In the genomic region with DNA sequence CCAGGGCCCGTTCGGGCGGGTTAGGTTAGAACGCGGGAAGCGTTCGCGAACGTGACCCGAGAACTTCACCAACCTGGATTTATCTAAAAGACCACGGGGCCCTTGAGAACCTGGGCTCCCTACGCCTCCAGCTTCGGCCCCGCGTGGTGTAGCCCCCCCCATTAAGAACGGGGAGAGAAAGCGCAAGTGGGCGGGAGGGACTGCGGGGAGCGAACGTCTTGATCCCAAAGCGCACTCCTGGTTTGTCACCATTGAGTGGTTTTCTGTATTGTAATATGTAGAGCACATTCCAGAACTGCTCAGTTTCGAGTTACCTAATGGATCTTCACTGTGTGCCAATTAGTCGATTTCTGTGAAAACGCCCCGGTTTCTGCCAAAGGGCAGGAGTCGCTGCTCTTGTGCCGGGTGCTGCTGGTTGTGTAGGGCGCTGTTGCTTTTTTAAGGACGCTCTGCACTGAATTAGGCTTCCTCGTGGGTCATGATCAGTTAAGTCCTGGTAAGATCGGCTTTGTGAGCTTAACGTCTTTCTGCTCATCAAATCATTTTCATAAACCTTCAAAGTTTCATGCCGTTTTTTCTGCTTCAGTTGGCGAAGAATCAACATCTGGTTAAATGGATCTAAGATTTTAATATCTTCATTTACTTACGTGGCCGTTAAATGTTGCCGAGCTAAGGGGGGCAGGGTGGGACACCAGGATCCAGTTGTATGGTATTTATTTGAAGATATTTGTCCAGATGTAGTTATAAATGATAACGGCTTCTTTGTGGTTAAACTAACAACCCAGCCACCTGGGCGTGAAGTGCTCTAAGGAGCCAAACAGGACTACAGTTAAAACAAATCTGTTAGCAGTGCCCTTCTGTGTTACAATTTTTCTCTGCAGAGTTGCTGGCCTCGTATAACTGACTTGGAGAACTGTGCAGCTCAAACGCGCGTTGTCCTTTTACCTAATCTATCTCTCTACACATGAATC, we compare ENCODE assay signal across 8 cellular contexts. TPM values are rescaled to one million over a fixed set of nuclear protein-coding genes. Genes with fewer than 3 reads are reported as not detected.
DNase-seq lines count a peak whose midpoint lies in the region; TF ChIP-seq lines count a peak whose summit lies in the region.

No MANE protein-coding gene starts in this region.

- in situ Hi-C loops in astrocyte of the cerebellum (cut with HindIII; ENCODE audit: low sequenced_read_pairs), result loop anchor here (5.0 kb wide), 1 partner anchor 227 kb away; no protein-coding TSS in a partner anchor

- TF ChIP-seq CTCF in LNCaP clone FGC (IDR thresholded peaks at IDR 0.05; ENCODE audit: control insufficient read depth, extremely low read depth, insufficient read depth) (0 out of 2 replicates have a peak, but pooled peaks have one; percentile 12), astrocyte of the cerebellum (IDR thresholded peaks at IDR 0.05; ENCODE audit: low read depth, low read length, missing control alignments) (peak; percentile 6)

- H3K4me3 ChIP-seq in LNCaP clone FGC (ENCODE audit: low read depth, low read length), result peak overlapping the region; percentile 73
- peak overlapping the region; percentile 70 for H3K4me3 ChIP-seq in astrocyte of the cerebellum (ENCODE audit: low read depth, low read length)
- peak overlapping the region; percentile 84 for H3K4me3 ChIP-seq in iPS-18c (ENCODE audit: insufficient read depth, low read depth, low read length)

- H3K9me3 ChIP-seq in iPS-18c (ENCODE audit: control insufficient read depth, insufficient read depth, low read length), result no peaks in the 10 kb centered on the region

- DNase-seq in GF-D8 (lab: John Stamatoyannopoulos, UW) (peak; percentile 62), H4 (ENCODE audit: low spot score) (peak; percentile 50), LNCaP clone FGC (ENCODE audit: low read depth) (no peak), SW 1271 (lab: John Stamatoyannopoulos, UW) (peak; percentile 38 to 64), astrocyte of the cerebellum (ENCODE audit: low read depth) (no peak), amniotic stem cell (lab: John Stamatoyannopoulos, UW) (no peak)
- DNase-seq in stimulated activated CD4-positive, alpha-beta T cell treated with anti-CD3 and anti-CD28 coated beads, Interleukin-12 subunit alpha, Interleukin-12 subunit beta, amount 100 ng/mL, for 4 hours, result peak; percentile 58

RNA-seq across cellular contexts. Expression of gene MND1, which starts 0.8 kb away (rescaled TPM):
- 13.4 and 25.3 TPM in 2 replicates for total RNA-seq in H4 (2014; rRNA removed; shearing (Covaris generic))

Comparison
In these comparisons a context has a peak if more than half of its experiments do, and no peak if none do; other contexts are left out.
1. DNase-seq: peak in GF-D8 (single experiment), H4 (single experiment), SW 1271 (2 of 2) and stimulated activated CD4-positive, alpha-beta T cell treated with anti-CD3 and anti-CD28 coated beads, Interleukin-12 subunit alpha, Interleukin-12 subunit beta, amount 100 ng/mL, for 4 hours (single experiment); none in LNCaP clone FGC (single experiment), astrocyte of the cerebellum (single experiment) and amniotic stem cell (single experiment).
2. Peak in every context shown above with its lines, with median percentiles within 50 percentile points of each other: H3K4me3 ChIP-seq.